14 cellular contexts compared by ENCODE assay signal in genomic region chr2:46013726-46014125, GRCh38.
DNase-seq lines count a peak whose midpoint lies in the region; ATAC-seq and TF ChIP-seq lines count a peak whose summit lies in the region.
"Had no signal": no experiment of that assay in that cellular context is flagged by ENCODE, and none has a peak within 500 bp of the region (broad histone marks: within the 10 kb centered on the region; RNA-seq: fewer than 3 reads in every experiment).

No MANE protein-coding gene starts in this region.

- peaks cover 6% of the 10 kb centered on the region for H3K36me3 Mint-ChIP-seq in natural killer cell treated with Interleukin-12 subunit alpha and Interleukin-12 subunit beta and Interleukin-15 and Interleukin-18, amount 100 ng/mL, for 72 hours
- H3K36me3 Mint-ChIP-seq in natural killer cell: no peaks in the 10 kb centered on the region
- 0 out of 2 replicates have a peak, but pooled peaks cover 3% of the 10 kb centered on the region for H3K36me3 Mint-ChIP-seq in WTC11

- peaks cover 2% of the 10 kb centered on the region for H3K79me2 ChIP-seq in trophoblast cell (ENCODE audit: control insufficient read depth, insufficient read depth, low read length, poor library complexity)

- peak overlapping the region; percentile 5 for H3K14ac ChIP-seq in trophoblast cell (ENCODE audit: low read length)

- no peak overlapping the region for H3K4me2 ChIP-seq in trophoblast cell (ENCODE audit: low read length)

- no peak for DNase-seq in natural killer cell treated with Interleukin-12 subunit alpha and Interleukin-12 subunit beta and Interleukin-15 and Interleukin-18, amount 100 ng/mL, for 72 hours (ENCODE audit: low spot score)
- DNase-seq in natural killer cell (no peak), WTC11 (ENCODE audit: low spot score) (no peak), trophoblast cell (no peak), DMS114 treated with DMSO at 0.1 percent for 48 hours (lab: John Stamatoyannopoulos, UW; ENCODE audit: unreplicated experiment) (no peak)
- no peak for DNase-seq in effector CD8-positive, alpha-beta T cell (lab: John Stamatoyannopoulos, UW)
- DNase-seq: BE2C; CD4-positive, alpha-beta memory T cell; DMS153; DMS79 treated with DMSO at 0.1 percent for 48 hours; EL; H7 had no signal

- H3K36me3 ChIP-seq in trophoblast cell (ENCODE audit: control insufficient read depth in 1 of 2, insufficient read depth in 2 of 2, low read length in 2 of 2): no peaks in the 10 kb centered on the region

- CTCF ChIA-PET in WTC11 (lab: Charles Lee): interaction anchor here (0.8 to 1.5 kb wide), 2 partner anchors 16 to 20 kb away, joined by 3 to 7 read pairs; no protein-coding TSS in a partner anchor

- H3K18ac ChIP-seq in trophoblast cell (ENCODE audit: low read length): no peak overlapping the region

- no peak overlapping the region for H3K4ac ChIP-seq in trophoblast cell (ENCODE audit: low read depth, low read length)

- intact Hi-C loops in natural killer cell (cut with micrococcal nuclease): no loop called here

- TF ChIP-seq CTCF in natural killer cell (IDR thresholded peaks at IDR 0.05) (no peak), WTC11 (IDR thresholded peaks at IDR 0.05) (no peak)

- H2BK120ac ChIP-seq in trophoblast cell (ENCODE audit: insufficient read depth, low read length, poor library complexity): peak overlapping the region; percentile 19

- H3K9ac ChIP-seq in trophoblast cell (ENCODE audit: low read length): no peak overlapping the region

- H2AK5ac ChIP-seq in trophoblast cell (ENCODE audit: low read length): no peak overlapping the region

- no peak for ATAC-seq in natural killer cell treated with Interleukin-12 subunit alpha and Interleukin-12 subunit beta and Interleukin-15 and Interleukin-18, amount 100 ng/mL, for 72 hours
- ATAC-seq in natural killer cell (no peak), WTC11 (no peak), GM19397 (IDR thresholded peaks at IDR 0.05; ENCODE audit: unreplicated experiment) (no peak)

- no peaks in the 10 kb centered on the region for H3K9me3 Mint-ChIP-seq in natural killer cell treated with Interleukin-12 subunit alpha and Interleukin-12 subunit beta and Interleukin-15 and Interleukin-18, amount 100 ng/mL, for 72 hours
- no peaks in the 10 kb centered on the region for H3K9me3 Mint-ChIP-seq in natural killer cell
- H3K9me3 Mint-ChIP-seq in WTC11: no peaks in the 10 kb centered on the region
- H3K9me3 Mint-ChIP-seq: CD4-positive, alpha-beta memory T cell had no signal

- no peaks in the 10 kb centered on the region for H3K27me3 Mint-ChIP-seq in natural killer cell treated with Interleukin-12 subunit alpha and Interleukin-12 subunit beta and Interleukin-15 and Interleukin-18, amount 100 ng/mL, for 72 hours
- H3K27me3 Mint-ChIP-seq in natural killer cell (ENCODE audit: low read depth in 2 of 2): no peaks in the 10 kb centered on the region
- no peaks in the 10 kb centered on the region for H3K27me3 Mint-ChIP-seq in WTC11 (ENCODE audit: low read depth)
- H3K27me3 Mint-ChIP-seq: CD4-positive, alpha-beta memory T cell had no signal

- H2BK5ac ChIP-seq in trophoblast cell (ENCODE audit: low read depth, low read length, poor library complexity): peak overlapping the region; percentile 3

- no peaks in the 10 kb centered on the region for H3K27me3 ChIP-seq in trophoblast cell (ENCODE audit: insufficient read depth, low read length)
- H3K27me3 ChIP-seq: BE2C had no signal

- H2BK12ac ChIP-seq in trophoblast cell (ENCODE audit: low read length): peak overlapping the region; percentile 34

- H3K79me1 ChIP-seq in trophoblast cell (ENCODE audit: low read length): peaks cover 12% of the 10 kb centered on the region

- no peak overlapping the region for H3K27ac ChIP-seq in trophoblast cell (ENCODE audit: low read depth, low read length)
- H3K27ac ChIP-seq: C4-2B had no signal

- no peak overlapping the region for H3K4me3 Mint-ChIP-seq in natural killer cell treated with Interleukin-12 subunit alpha and Interleukin-12 subunit beta and Interleukin-15 and Interleukin-18, amount 100 ng/mL, for 72 hours
- H3K4me3 Mint-ChIP-seq in natural killer cell (no peak overlapping the region), WTC11 (no peak overlapping the region)
- H3K4me3 Mint-ChIP-seq: CD4-positive, alpha-beta memory T cell had no signal

- H3K4me3 ChIP-seq in trophoblast cell (ENCODE audit: low read depth, low read length): no peak overlapping the region

- no peaks in the 10 kb centered on the region for H3K9me3 ChIP-seq in trophoblast cell (ENCODE audit: insufficient read depth, low read depth, low read length)
- H3K9me3 ChIP-seq: BE2C had no signal

- H3K4me1 Mint-ChIP-seq in natural killer cell treated with Interleukin-12 subunit alpha and Interleukin-12 subunit beta and Interleukin-15 and Interleukin-18, amount 100 ng/mL, for 72 hours (ENCODE audit: low read depth in 2 of 2): peaks cover 0 to 21% of the 10 kb centered on the region in 2 donors
- H3K4me1 Mint-ChIP-seq in natural killer cell: no peaks in the 10 kb centered on the region
- peaks cover 40% of the 10 kb centered on the region for H3K4me1 Mint-ChIP-seq in WTC11
- H3K4me1 Mint-ChIP-seq: CD4-positive, alpha-beta memory T cell had no signal

- WGBS in trophoblast cell (ENCODE audit: extremely low coverage, insufficient coverage, insufficient read length): no CpG with 5 or more reads among the region's 5 CpGs

- H3K27ac Mint-ChIP-seq in natural killer cell treated with Interleukin-12 subunit alpha and Interleukin-12 subunit beta and Interleukin-15 and Interleukin-18, amount 100 ng/mL, for 72 hours: peak overlapping the region; percentile 26 to 65
- no peak overlapping the region for H3K27ac Mint-ChIP-seq in natural killer cell
- peak overlapping the region; percentile 33; the same call in 1 of the 2 replicates for H3K27ac Mint-ChIP-seq in WTC11
- H3K27ac Mint-ChIP-seq: CD4-positive, alpha-beta memory T cell had no signal

- no peak overlapping the region for H4K8ac ChIP-seq in trophoblast cell (ENCODE audit: low read depth, low read length)

- H4K91ac ChIP-seq in trophoblast cell (ENCODE audit: low read depth, low read length): peak overlapping the region; percentile 16

- H3K23ac ChIP-seq in trophoblast cell (ENCODE audit: low read length): no peak overlapping the region

- peaks cover 12 to 15% of the 10 kb centered on the region in 2 experiments for H3K4me1 ChIP-seq in trophoblast cell (ENCODE audit: control insufficient read depth in 1 of 2, insufficient read depth in 2 of 2, low read length in 2 of 2)

- POLR2A ChIA-PET in WTC11 (lab: Charles Lee): no interaction called here

- no peak overlapping the region for H4K12ac ChIP-seq in trophoblast cell (ENCODE audit: low read depth, low read length)

- no peak overlapping the region for H2AFZ ChIP-seq in trophoblast cell (ENCODE audit: insufficient read depth, low read length, poor library complexity)

TF ChIP-seq in WTC11, 78 proteins besides CTCF, POLR2A, EP300 and RAD21 (continues in another document):
- TF ChIP-seq ETV6 (CRISPR knock-in tag; IDR thresholded peaks at IDR 0.05) (no peak), FOXP4 (CRISPR knock-in tag; IDR thresholded peaks at IDR 0.05) (no peak), ZNF138 (CRISPR knock-in tag; conservative IDR thresholded peaks at IDR 0.05) (no peak), ERG (CRISPR knock-in tag; IDR thresholded peaks at IDR 0.05) (no peak), ZNF263 (CRISPR knock-in tag; IDR thresholded peaks at IDR 0.05; ENCODE audit: low read depth) (no peak), PRRX2 (CRISPR knock-in tag; IDR thresholded peaks at IDR 0.05) (no peak), CDX4 (CRISPR knock-in tag; IDR thresholded peaks at IDR 0.05; ENCODE audit: borderline replicate concordance) (no peak), ZBTB43 (CRISPR knock-in tag; IDR thresholded peaks at IDR 0.05) (no peak), NFE2L1 (CRISPR knock-in tag; IDR thresholded peaks at IDR 0.05) (no peak), SOX15 (CRISPR knock-in tag; IDR thresholded peaks at IDR 0.05) (no peak)

Comparison
In these comparisons a context has a peak if more than half of its experiments do, and no peak if none do; other contexts are left out.
1. H3K27ac Mint-ChIP-seq: peak in natural killer cell treated with Interleukin-12 subunit alpha and Interleukin-12 subunit beta and Interleukin-15 and Interleukin-18, amount 100 ng/mL, for 72 hours (2 of 2) and WTC11 (single experiment); none in natural killer cell (0 of 2).